In the genomic region with DNA sequence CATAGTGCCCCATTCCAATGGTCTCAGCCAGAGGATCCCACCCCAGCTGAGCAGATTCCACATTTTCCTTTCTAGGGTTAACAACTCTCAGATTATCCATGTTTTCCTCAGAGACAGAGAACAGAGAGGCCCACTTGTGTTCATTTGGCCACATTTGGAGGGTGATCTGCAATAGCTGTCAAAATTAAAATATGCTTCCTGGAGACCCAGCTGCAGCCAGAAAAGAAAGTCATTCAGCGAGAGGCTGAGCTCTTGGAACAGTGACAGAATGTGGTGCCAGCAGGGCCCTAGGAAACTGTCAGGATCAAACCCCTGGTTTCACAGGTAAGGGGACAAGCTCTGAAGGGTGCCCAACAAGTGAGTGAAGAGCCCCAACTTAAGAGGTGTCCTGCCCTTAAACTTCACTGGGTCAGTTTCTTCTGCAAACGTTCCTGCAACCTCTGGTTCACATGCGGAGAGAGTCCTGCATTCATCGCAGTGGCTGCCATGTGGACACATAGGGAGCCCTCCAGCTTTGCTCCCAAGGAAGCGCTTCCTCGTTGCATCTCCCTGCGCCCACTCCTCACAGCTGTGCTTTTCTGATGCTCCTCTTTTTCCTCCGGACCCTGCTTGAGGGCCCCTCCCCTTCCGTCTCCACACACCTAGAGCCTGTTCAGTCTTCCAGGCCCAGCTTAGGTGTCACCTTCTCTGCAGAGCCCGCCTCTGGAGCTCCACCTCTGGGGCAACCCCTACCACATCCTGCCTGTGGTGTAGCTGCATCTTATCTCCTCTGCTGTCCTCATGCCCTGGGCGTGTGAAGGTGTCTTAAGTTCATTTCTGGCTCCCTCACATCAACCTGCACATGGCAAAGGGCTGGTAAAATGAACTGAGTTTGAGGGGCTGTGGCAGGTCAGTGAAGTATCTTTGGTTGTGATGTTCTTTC, we compare ENCODE assay signal across 9 cellular contexts. TPM values are rescaled to one million over a fixed set of nuclear protein-coding genes. Genes with fewer than 3 reads are reported as not detected.
DNase-seq lines count a peak whose midpoint lies in the region; ATAC-seq, FAIRE-seq and TF ChIP-seq lines count a peak whose summit lies in the region.
"Had no signal": no experiment of that assay in that cellular context is flagged by ENCODE, and none has a peak within 500 bp of the region (broad histone marks: within the 10 kb centered on the region; RNA-seq: fewer than 3 reads in every experiment).

No MANE protein-coding gene starts in this region.

- H3K4me3 ChIP-seq in K562 (no peak overlapping the region), adrenal gland (no peak overlapping the region)

- H3K4me2 ChIP-seq in K562 (ENCODE audit: insufficient read depth, low read length), result no peak overlapping the region

- FAIRE-seq in K562 (lab: Jason Lieb, UNC) (peak; percentile 60), GM12892 (lab: Jason Lieb, UNC) (no peak)

- H3K4me1 ChIP-seq in K562 (replicated peaks in 1 of 2; ENCODE audit: control insufficient read depth in 2 of 2, insufficient read depth in 2 of 2, low read length in 2 of 2), result peaks cover 32 to 45% of the 10 kb centered on the region in 2 experiments
- H3K4me1 ChIP-seq in adrenal gland (replicated peaks in 1 of 2), result no peaks in the 10 kb centered on the region

- H3K27ac ChIP-seq in K562 (ENCODE audit: extremely low read depth, low read depth, low read length), result no peak overlapping the region
- H3K27ac ChIP-seq in adrenal gland, result no peak overlapping the region

- CTCF ChIA-PET in K562 (lab: Yijun Ruan, JAX; ENCODE audit: low intra/inter-chr PET ratio), result no interaction called here

- no TSS peak for BruUV-seq in K562 (replicated peaks; lab: Mats Ljungman, UMichigan)

- 49% methylated on average over 9 of the region's 11 CpGs for WGBS in K562 (ENCODE audit: insufficient coverage, low coverage, missing lambda C conversion rate)
- WGBS in adrenal gland, 4 donors, result 66 to 82% (median 73%) methylated on average over 11 of the region's 11 CpGs

- TF ChIP-seq CTCF in K562 (IDR thresholded peaks at IDR 0.05 in 2 of 3, conservative IDR thresholded peaks at IDR 0.05 in 1 of 3; ENCODE audit: insufficient read depth in 2 of 3, low read depth in 1 of 3, low read length in 3 of 3) (no peak), adrenal gland (IDR thresholded peaks at IDR 0.05) (no peak)

- TF ChIP-seq POLR2A in K562 (conservative IDR thresholded peaks at IDR 0.05), result no peak
- no peak for TF ChIP-seq POLR2A in adrenal gland (IDR thresholded peaks at IDR 0.05)
- TF ChIP-seq POLR2A in GM12892 (IDR thresholded peaks at IDR 0.05; ENCODE audit: low read depth, low read length), result no peak

- TF ChIP-seq RAD21 in K562 (CRISPR knock-in tag; conservative IDR thresholded peaks at IDR 0.05 in 1 of 2, IDR thresholded peaks at IDR 0.05 in 1 of 2), result no peak

- H3K36me3 ChIP-seq in K562 (ENCODE audit: control insufficient read depth, insufficient read depth, low read length) (no peaks in the 10 kb centered on the region), adrenal gland (replicated peaks in 1 of 2) (peaks cover 0 to 4% of the 10 kb centered on the region in 2 donors)

- TF ChIP-seq EP300 in K562 (IDR thresholded peaks at IDR 0.05; ENCODE audit: low read length), result no peak

- no peaks in the 10 kb centered on the region for H3K9me3 ChIP-seq in K562 (replicated peaks; ENCODE audit: control insufficient read depth, insufficient read depth, low read depth, low read length)
- no peaks in the 10 kb centered on the region for H3K9me3 ChIP-seq in adrenal gland (replicated peaks in 1 of 3)

- intact Hi-C loops in K562 (cut with micrococcal nuclease), result no loop called here
- intact Hi-C loops in adrenal gland (cut with DNase I), result no loop called here
- intact Hi-C loops in Right ventricle myocardium superior (cut with DNase I), result no loop called here

- H2AFZ ChIP-seq in K562 (ENCODE audit: low read depth, low read length), result peak overlapping the region; percentile 44; the same call in 1 of the 2 replicates

- no peaks in the 10 kb centered on the region for H3K79me2 ChIP-seq in K562 (ENCODE audit: control insufficient read depth, insufficient read depth, low read length)

- H3K27me3 ChIP-seq in K562 (ENCODE audit: control insufficient read depth in 2 of 2, insufficient read depth in 2 of 2, low read length in 2 of 2) (no peaks in the 10 kb centered on the region), adrenal gland (no peaks in the 10 kb centered on the region)

- POLR2A ChIA-PET in K562 (lab: Yijun Ruan, JAX), result interaction anchor here (0.8 to 1.4 kb wide), 2 partner anchors 21 to 206 kb away, joined by 4 to 7 read pairs; a partner anchor contains a TSS

- peak overlapping the region in 1 of 2 experiments; percentile 67; a peak in 2 of 4 replicates for H3K9ac ChIP-seq in K562 (ENCODE audit: insufficient read depth in 1 of 2, low read depth in 2 of 2, low read length in 2 of 2)

- ATAC-seq in GM18907 (IDR thresholded peaks at IDR 0.05; ENCODE audit: unreplicated experiment), result peak; percentile 76
- peak; percentile 40 for ATAC-seq in K562
- no peak for ATAC-seq in Right ventricle myocardium superior (ENCODE audit: poor library complexity)

- in situ Hi-C loops in K562 (cut with MboI), result no loop called here

- peak; percentile 71 for DNase-seq in activated CD4-positive, CD25-positive, alpha-beta regulatory T cell treated with anti-CD3 and anti-CD28 coated beads, Interleukin-2, amount 50 U/mL, for 72 hours
- DNase-seq in K562 (ENCODE audit: extremely low read depth in 1 of 4, low spot score in 3 of 4), result peak; percentile 45 to 57 (median 52)
- peak; percentile 78 for DNase-seq in stimulated activated CD4-positive, alpha-beta T cell treated with anti-CD3 and anti-CD28 coated beads, Interleukin-4, amount 100 ng/mL, for 24 hours
- no peak for DNase-seq in adrenal gland
- no peak for DNase-seq in GM12892 (ENCODE audit: insufficient read length)
- no peak for DNase-seq in COR-L47 (lab: John Stamatoyannopoulos, UW)
- no peak for DNase-seq in Right ventricle myocardium superior

- H3K9me1 ChIP-seq in K562 (ENCODE audit: control insufficient read depth, insufficient read depth, low read length), result no peaks in the 10 kb centered on the region

- no peaks in the 10 kb centered on the region for H4K20me1 ChIP-seq in K562 (replicated peaks; ENCODE audit: control insufficient read depth, insufficient read depth, low read length)

RNA-seq across cellular contexts. Expression of a gene that starts 3.9 kb away (rescaled TPM):
- 2.3 and 3.3 TPM in 2 replicates for total RNA-seq in K562 (2011; cell fraction: chromatin; rRNA removed; ENCODE audit: low replicate concordance)
- 2.2 and 3.5 TPM in 2 replicates for total RNA-seq in K562 (2011; cell fraction: nucleolus; rRNA removed)
- total RNA-seq in K562 (2011; cell fraction: nucleoplasm; rRNA removed), result 0.84 and 3.1 TPM in 2 replicates
- total RNA-seq in K562 (2014; rRNA removed) (0.05 and 0.94 TPM in 2 replicates), K562 (2014; rRNA removed; fragmentation: Illumina TruSeq; extraction: Trizol) (0.25 and 0.29 TPM in 2 replicates), K562 (2015; rRNA removed; fragmentation: Illumina TruSeq; extraction: Trizol) (0.41 and 0.65 TPM in 2 replicates), K562 (2021) (0.18 and 0.53 TPM in 2 replicates), adrenal gland (1 to 10 TPM in 5 of 8 donors, under 1 TPM in 3; 0.36 to 4.0 (median 1.4) TPM), Right ventricle myocardium superior (17.2 TPM)
- polyA plus RNA-seq in K562 (2011; rRNA removed) (0.15 and 0.26 TPM in 2 replicates), K562 (2014; fragmentation: Illumina TruSeq; extraction: Trizol) (0.43 and 0.53 TPM in 2 replicates), K562 (2014; fragmentation: Nextera tagmentation; extraction: Ambion mirVana) (not detected), K562 (2014; rRNA removed) (0.04 and 0.21 TPM in 2 replicates), adrenal gland (1 to 10 TPM in 2 of 3 donors, under 1 TPM in 1; 0.53 to 6.3 (median 4.7) TPM)
- 0.24 and 0.27 TPM in 2 replicates for polyA plus RNA-seq in K562 (2011; cell fraction: cytosol; rRNA removed)
- 1.9 and 2.1 TPM in 2 replicates for polyA plus RNA-seq in K562 (2011; cell fraction: nucleus; rRNA removed)
- polyA plus RNA-seq in K562 (2012), result 0.46 and 0.66 TPM in 2 replicates
- 0.36 and 0.39 TPM in 2 replicates for polyA minus RNA-seq in K562 (2011; rRNA and poly(A)+ RNA removed)
- not detected in 2 replicates for polyA minus RNA-seq in K562 (2011; cell fraction: cytosol; rRNA and poly(A)+ RNA removed)
- polyA minus RNA-seq in K562 (2011; cell fraction: nucleus; rRNA and poly(A)+ RNA removed), result 0.81 and 1.00 TPM in 2 replicates
- polyA plus RNA-seq in GM12892 (2012; ENCODE audit: missing spikeins), result 0.74 TPM

RNA-seq across cellular contexts. Expression of a gene that starts 22.3 kb away (rescaled TPM):
- total RNA-seq in K562 (2011; cell fraction: chromatin; rRNA removed; ENCODE audit: low replicate concordance), result 125 and 263 TPM in 2 replicates
- 180 and 194 TPM in 2 replicates for total RNA-seq in K562 (2011; cell fraction: nucleolus; rRNA removed)
- total RNA-seq in K562 (2011; cell fraction: nucleoplasm; rRNA removed), result 161 and 172 TPM in 2 replicates
- total RNA-seq in K562 (2014; rRNA removed) (21.5 and 29.2 TPM in 2 replicates), K562 (2014; rRNA removed; fragmentation: Illumina TruSeq; extraction: Trizol) (19.6 and 24.1 TPM in 2 replicates), K562 (2015; rRNA removed; fragmentation: Illumina TruSeq; extraction: Trizol) (19.2 and 25.9 TPM in 2 replicates), K562 (2021) (141 and 152 TPM in 2 replicates), adrenal gland (100 to 1,000 TPM in 1 of 8 donors, 10 to 100 TPM in 7; 21.4 to 117 (median 46.2) TPM), Right ventricle myocardium superior (25.8 TPM)
- polyA plus RNA-seq in K562 (2011; rRNA removed) (45.6 and 59.3 TPM in 2 replicates), K562 (2014; fragmentation: Illumina TruSeq; extraction: Trizol) (147 and 173 TPM in 2 replicates), K562 (2014; fragmentation: Nextera tagmentation; extraction: Ambion mirVana) (100 to 1,000 TPM in 1 of 2 experiments, 10 to 100 TPM in 1; 95.7 to 216 TPM), K562 (2014; rRNA removed) (84.5 and 87.9 TPM in 2 replicates), adrenal gland (10 to 100 TPM; 26.0 to 91.3 (median 44.2) TPM)
- 113 and 142 TPM in 2 replicates for polyA plus RNA-seq in K562 (2011; cell fraction: cytosol; rRNA removed)
- polyA plus RNA-seq in K562 (2011; cell fraction: nucleus; rRNA removed), result 52.2 and 60.9 TPM in 2 replicates
- 99.1 and 151 TPM in 2 replicates for polyA plus RNA-seq in K562 (2012)
- 59.5 and 95.2 TPM in 2 replicates for polyA minus RNA-seq in K562 (2011; rRNA and poly(A)+ RNA removed)
- 107 and 109 TPM in 2 replicates for polyA minus RNA-seq in K562 (2011; cell fraction: cytosol; rRNA and poly(A)+ RNA removed)
- polyA minus RNA-seq in K562 (2011; cell fraction: nucleus; rRNA and poly(A)+ RNA removed), result 69.9 and 106 TPM in 2 replicates
- 83.0 TPM for polyA plus RNA-seq in GM12892 (2012; ENCODE audit: missing spikeins)

RNA-seq across cellular contexts. Expression of a gene that starts 54.1 kb away (rescaled TPM):
- total RNA-seq in K562 (2011; cell fraction: chromatin; rRNA removed; ENCODE audit: low replicate concordance), result 0.69 TPM in 1 of 2 replicates, not detected in the other
- total RNA-seq in K562 (2011; cell fraction: nucleolus; rRNA removed), result not detected in 2 replicates
- total RNA-seq in K562 (2011; cell fraction: nucleoplasm; rRNA removed), result 0.31 and 0.81 TPM in 2 replicates
- total RNA-seq in K562 (2014; rRNA removed), result not detected in 2 replicates
- not detected in 2 replicates for total RNA-seq in K562 (2014; rRNA removed; fragmentation: Illumina TruSeq; extraction: Trizol)
- not detected in 2 replicates for total RNA-seq in K562 (2015; rRNA removed; fragmentation: Illumina TruSeq; extraction: Trizol)
- not detected in 2 replicates for total RNA-seq in K562 (2021)
- 0.14 and 0.46 TPM in 2 replicates for polyA plus RNA-seq in K562 (2011; rRNA removed)
- polyA plus RNA-seq in K562 (2011; cell fraction: cytosol; rRNA removed), result 0.13 TPM in 1 of 2 replicates, not detected in the other
- polyA plus RNA-seq in K562 (2011; cell fraction: nucleus; rRNA removed), result 0.73 and 1.4 TPM in 2 replicates
- 0.08 and 0.10 TPM in 2 replicates for polyA plus RNA-seq in K562 (2012)
- polyA plus RNA-seq in K562 (2014; fragmentation: Illumina TruSeq; extraction: Trizol), result not detected in 2 replicates
- polyA plus RNA-seq in K562 (2014; fragmentation: Nextera tagmentation; extraction: Ambion mirVana), result not detected
- polyA plus RNA-seq in K562 (2014; rRNA removed), result 0.04 TPM in 1 of 2 replicates, not detected in the other
- 0.15 TPM in 1 of 2 replicates, not detected in the other for polyA minus RNA-seq in K562 (2011; rRNA and poly(A)+ RNA removed)
- polyA minus RNA-seq in K562 (2011; cell fraction: cytosol; rRNA and poly(A)+ RNA removed), result not detected in 2 replicates
- polyA minus RNA-seq in K562 (2011; cell fraction: nucleus; rRNA and poly(A)+ RNA removed), result 0.13 and 0.44 TPM in 2 replicates
- under 1 TPM in 4 of 8 donors, not detected in 4; 0.14 to 0.65 (median 0.46) TPM for total RNA-seq in adrenal gland
- polyA plus RNA-seq in adrenal gland, result under 1 TPM; 0.16 to 0.34 (median 0.27) TPM
- polyA plus RNA-seq in GM12892 (2012; ENCODE audit: missing spikeins), result 0.28 TPM
- total RNA-seq in Right ventricle myocardium superior, result not detected
- total RNA-seq: NCI-H460 had no signal

Comparison
In these comparisons a context has a peak if more than half of its experiments do, and no peak if none do; other contexts are left out.
1. DNase-seq: peak in activated CD4-positive, CD25-positive, alpha-beta regulatory T cell treated with anti-CD3 and anti-CD28 coated beads, Interleukin-2, amount 50 U/mL, for 72 hours (single experiment), K562 (4 of 4) and stimulated activated CD4-positive, alpha-beta T cell treated with anti-CD3 and anti-CD28 coated beads, Interleukin-4, amount 100 ng/mL, for 24 hours (single experiment); none in adrenal gland (0 of 7), GM12892 (single experiment), COR-L47 (single experiment) and Right ventricle myocardium superior (single experiment).